11 cellular contexts compared by ENCODE assay signal in the genomic region with DNA sequence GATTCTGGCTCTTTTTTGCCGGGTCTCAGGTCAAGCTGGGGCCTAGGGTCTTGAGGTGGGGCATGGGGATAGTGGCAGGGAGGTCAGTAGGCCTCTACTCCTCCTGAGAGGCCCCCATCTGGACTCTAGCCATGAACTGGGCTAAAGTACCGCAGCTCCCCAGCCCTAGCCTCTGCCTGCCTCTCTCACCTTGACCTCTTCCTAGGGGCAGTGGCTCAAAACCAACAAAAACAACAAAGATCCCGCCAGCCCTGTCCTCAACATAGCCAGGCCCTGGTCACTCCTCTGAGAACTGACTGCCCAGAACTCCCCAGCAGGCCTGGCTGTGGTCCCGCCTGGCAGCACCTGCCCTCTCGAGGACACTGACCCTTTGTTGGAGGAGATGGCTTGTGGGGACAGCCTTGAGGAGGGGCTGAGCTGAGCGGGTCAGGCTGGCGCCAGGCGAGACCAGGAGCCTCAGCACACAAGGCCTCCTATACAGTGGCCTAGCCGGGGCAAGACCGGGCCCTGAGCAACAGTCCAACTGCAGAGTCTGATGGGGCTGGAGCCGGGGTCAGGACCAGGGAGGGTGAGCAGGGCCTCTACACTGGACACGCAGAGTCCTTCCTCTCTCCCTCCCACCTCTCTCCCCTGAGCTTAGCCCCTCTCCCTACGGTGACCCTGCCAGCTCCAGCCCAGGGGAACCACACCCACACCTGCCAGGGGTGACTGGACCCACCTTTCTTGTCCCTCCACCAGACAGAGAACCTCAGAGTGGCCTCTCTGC. TPM values are rescaled to one million over a fixed set of nuclear protein-coding genes. Genes with fewer than 3 reads are reported as not detected.
DNase-seq lines count a peak whose midpoint lies in the region; ATAC-seq, FAIRE-seq and TF ChIP-seq lines count a peak whose summit lies in the region.
"Had no signal": no experiment of that assay in that cellular context is flagged by ENCODE, and none has a peak within 500 bp of the region (broad histone marks: within the 10 kb centered on the region; RNA-seq: fewer than 3 reads in every experiment).

No MANE protein-coding gene starts in this region.

- H3K27ac ChIP-seq in BLaER1 = peak overlapping the region; percentile 28; the same call in 1 of the 2 replicates
- H3K27ac ChIP-seq in foreskin keratinocyte = peak overlapping the region; percentile 98

- ATAC-seq in foreskin keratinocyte (no peak), HG03457 (IDR thresholded peaks at IDR 0.05; ENCODE audit: unreplicated experiment) (no peak), GM19397 (IDR thresholded peaks at IDR 0.05; ENCODE audit: unreplicated experiment) (no peak), GM21529 (IDR thresholded peaks at IDR 0.05; ENCODE audit: unreplicated experiment) (no peak)

- no peak for TF ChIP-seq CTCF in foreskin keratinocyte (conservative IDR thresholded peaks at IDR 0.05)

- peaks cover 8% of the 10 kb centered on the region for H3K9me3 ChIP-seq in BLaER1

- DNase-seq in NCI-H146 treated with DMSO at 0.1 percent for 48 hours (lab: John Stamatoyannopoulos, UW; ENCODE audit: unreplicated experiment) (peak; percentile 42), foreskin keratinocyte (no peak), occipital lobe (lab: John Stamatoyannopoulos, UW) (peak; percentile 92), GM12891 (ENCODE audit: insufficient read length, low spot score) (no peak)
- DNase-seq: CD4-positive, alpha-beta T cell; NCI-H187 had no signal

- H3K4me3 ChIP-seq in BLaER1 = no peak overlapping the region

- H3K4me2 ChIP-seq in BLaER1 = no peak overlapping the region

- no peaks in the 10 kb centered on the region for H3K27me3 ChIP-seq in BLaER1
- no peaks in the 10 kb centered on the region for H3K27me3 ChIP-seq in foreskin keratinocyte

- no peaks in the 10 kb centered on the region for H4K20me1 ChIP-seq in BLaER1

- FAIRE-seq in GM12891 (lab: Jason Lieb, UNC) = no peak
- FAIRE-seq: keratinocyte had no signal

- H3K4me1 ChIP-seq in BLaER1 = peaks cover 20% of the 10 kb centered on the region
- peaks cover 22% of the 10 kb centered on the region for H3K4me1 ChIP-seq in foreskin keratinocyte

- H3K9ac ChIP-seq in BLaER1 = no peak overlapping the region

- H3K36me3 ChIP-seq in BLaER1 = no peaks in the 10 kb centered on the region

- TF ChIP-seq POLR2A in GM12891 (IDR thresholded peaks at IDR 0.05; ENCODE audit: low read depth, low read length) = no peak

TF ChIP-seq in GM12891, 5 proteins besides CTCF, POLR2A, EP300 and RAD21:
- TF ChIP-seq POU2F2 (IDR thresholded peaks at IDR 0.05; ENCODE audit: low read depth, low read length) = no peak
- TF ChIP-seq POLR2AphosphoS5 (IDR thresholded peaks at IDR 0.05; ENCODE audit: low read depth, low read length) = no peak
- no peak for TF ChIP-seq SPI1 (IDR thresholded peaks at IDR 0.05; ENCODE audit: low read depth, low read length)
- no peak for TF ChIP-seq TAF1 (IDR thresholded peaks at IDR 0.05; ENCODE audit: low read depth, low read length)
- no peak for TF ChIP-seq PAX5 (IDR thresholded peaks at IDR 0.05; ENCODE audit: insufficient read depth, low read length, severe bottlenecking)

RNA-seq across cellular contexts. Expression of a gene that starts 11.6 kb away (rescaled TPM):
- 93.2 and 99.0 TPM in 2 replicates for total RNA-seq in foreskin keratinocyte
- 97.0 and 106 TPM in 2 replicates for polyA plus RNA-seq in foreskin keratinocyte
- 5.8 TPM for total RNA-seq in occipital lobe
- polyA plus RNA-seq in GM12891 (2012; ENCODE audit: low read depth, missing spikeins) = 73.2 TPM

Comparison
In these comparisons a context has a peak if more than half of its experiments do, and no peak if none do; other contexts are left out.
1. DNase-seq: peak in NCI-H146 treated with DMSO at 0.1 percent for 48 hours (single experiment) and occipital lobe (single experiment); none in foreskin keratinocyte (0 of 2) and GM12891 (single experiment).
2. RNA of a gene that starts 11.6 kb away (total RNA-seq): 93.2 to 99.0 TPM in foreskin keratinocyte; 5.8 TPM in occipital lobe (single experiment); every median in the first group is over 10 times any median in the second.